14 cellular contexts compared by ENCODE assay signal in the genomic region with DNA sequence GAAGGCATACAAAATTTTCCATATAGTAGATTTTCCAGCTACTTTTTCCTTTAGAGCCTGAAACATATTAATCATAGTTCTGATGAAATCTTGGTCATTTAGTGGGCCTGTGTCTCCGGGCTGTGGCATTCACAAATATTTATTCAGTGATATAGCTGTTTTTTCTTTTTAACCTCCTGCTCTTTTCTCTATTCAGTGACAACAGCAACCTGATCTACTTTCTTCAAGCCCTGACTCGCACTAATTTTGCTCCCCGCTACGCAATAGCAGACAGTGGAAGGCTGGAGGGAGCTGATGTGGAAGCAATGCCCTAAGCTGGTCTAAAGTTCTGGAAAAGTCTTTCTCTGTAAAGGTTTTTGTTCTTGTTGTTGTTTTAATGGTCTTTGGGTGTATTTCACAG.
DNase-seq lines count a peak whose midpoint lies in the region; ATAC-seq and TF ChIP-seq lines count a peak whose summit lies in the region.
"Had no signal": no experiment of that assay in that cellular context is flagged by ENCODE, and none has a peak within 500 bp of the region (broad histone marks: within the 10 kb centered on the region; RNA-seq: fewer than 3 reads in every experiment).

No MANE protein-coding gene starts in this region.

- no peaks in the 10 kb centered on the region for H3K9me3 ChIP-seq in RWPE2 (ENCODE audit: severe bottlenecking)

- H3K36me3 ChIP-seq in RWPE2 (ENCODE audit: low read depth) (no peaks in the 10 kb centered on the region), urinary bladder (ENCODE audit: insufficient read depth) (no peaks in the 10 kb centered on the region)

- H3K4me3 ChIP-seq in RWPE2 (ENCODE audit: severe bottlenecking) (no peak overlapping the region), fibroblast of mammary gland (ENCODE audit: control insufficient read depth, low read depth, low read length) (no peak overlapping the region), urinary bladder (ENCODE audit: low read depth, low read length) (no peak overlapping the region)

- H3K4me1 ChIP-seq in RWPE2 (ENCODE audit: insufficient read depth, poor library complexity, severe bottlenecking) = peaks cover 31% of the 10 kb centered on the region
- H3K4me1 ChIP-seq in urinary bladder (ENCODE audit: insufficient read depth) = no peaks in the 10 kb centered on the region

- DNase-seq in NCI-H2196 (lab: John Stamatoyannopoulos, UW; ENCODE audit: unreplicated experiment) = peak; percentile 52
- no peak for DNase-seq in NCI-H2196 treated with DMSO at 0.1 percent for 48 hours (lab: John Stamatoyannopoulos, UW; ENCODE audit: unreplicated experiment)
- DNase-seq in RWPE2 (ENCODE audit: low spot score) = no peak
- DNase-seq in fibroblast of mammary gland (ENCODE audit: low read depth) = peak; percentile 41
- DNase-seq in mesenteric fat pad (ENCODE audit: low spot score) = no peak
- no peak for DNase-seq in NCI-H345 (lab: John Stamatoyannopoulos, UW)
- DNase-seq: activated CD8-positive, alpha-beta memory T cell treated with anti-CD3 and anti-CD28 coated beads, Interleukin-2, amount 50 U/mL, for 4 hours; hypothalamus; NCI-H187 treated with DMSO at 0.1 percent for 48 hours; stimulated activated naive CD4-positive, alpha-beta T cell treated with Interleukin-2 at 50 U/mL for 16 hours had no signal

- H3K27ac ChIP-seq in RWPE2 (ENCODE audit: poor library complexity, severe bottlenecking) (peak overlapping the region; percentile 83), urinary bladder (ENCODE audit: low read depth) (peak overlapping the region; percentile 56)

- peak; percentile 95 for ATAC-seq in RWPE2 (ENCODE audit: low read depth)
- ATAC-seq in HG03025 (IDR thresholded peaks at IDR 0.05; ENCODE audit: low FRiP score, unreplicated experiment) = no peak
- ATAC-seq: activated naive CD4-positive, alpha-beta T cell treated with anti-CD3 and anti-CD28 coated beads, Interleukin-2, amount 50 U/mL, for 72 hours; HCT116 had no signal

- no peaks in the 10 kb centered on the region for H3K27me3 ChIP-seq in RWPE2 (ENCODE audit: insufficient read depth, poor library complexity, severe bottlenecking)

- WGBS in urinary bladder = 75% methylated on average over 4 of the region's 4 CpGs

- no peak for TF ChIP-seq CTCF in RWPE2 (IDR thresholded peaks at IDR 0.05; ENCODE audit: poor library complexity, severe bottlenecking)
- TF ChIP-seq CTCF in fibroblast of mammary gland (conservative IDR thresholded peaks at IDR 0.05; ENCODE audit: control insufficient read depth, insufficient read depth, low read depth, low read length) = no peak

Comparison
In these comparisons a context has a peak if more than half of its experiments do, and no peak if none do; other contexts are left out.
1. DNase-seq: peak in NCI-H2196 (single experiment) and fibroblast of mammary gland (single experiment); none in NCI-H2196 treated with DMSO at 0.1 percent for 48 hours (single experiment), RWPE2 (single experiment), mesenteric fat pad (single experiment) and NCI-H345 (single experiment).